8 cellular contexts compared by ENCODE assay signal in genomic region chr2:36966370-36967235, GRCh38. TPM values are rescaled to one million over a fixed set of nuclear protein-coding genes. Genes with fewer than 3 reads are reported as not detected.
A peak's percentile ranks its signal among the peaks of the same experiment; 100 is the strongest.
DNase-seq lines count a peak whose midpoint lies in the region; ATAC-seq, FAIRE-seq and TF ChIP-seq lines count a peak whose summit lies in the region.

STRN (minus strand) TSS chr2:36966536; CDS start chr2:36966463, 73 bp downstream.

- POLR2A ChIA-PET in RWPE1 (lab: Yijun Ruan, JAX; ENCODE audit: low non-redundant PET) = interaction anchor here (0.5 to 0.6 kb wide), 3 partner anchors 21 to 262 kb away, joined by 3 to 4 read pairs (median 4); no protein-coding TSS in a partner anchor

- no peak for FAIRE-seq in H54 (lab: Jason Lieb, UNC)

- no peaks in the 10 kb centered on the region for H3K27me3 Mint-ChIP-seq in activated T-helper 17 cell treated with anti-CD3 and anti-CD28 coated beads, Interleukin-2, amount 50 U/mL, for 72 hours
- H3K27me3 Mint-ChIP-seq in natural killer cell treated with Interleukin-12 subunit alpha and Interleukin-12 subunit beta and Interleukin-15 and Interleukin-18, amount 100 ng/mL, for 72 hours = no peaks in the 10 kb centered on the region

- H3K4me3 Mint-ChIP-seq in activated T-helper 17 cell treated with anti-CD3 and anti-CD28 coated beads, Interleukin-2, amount 50 U/mL, for 72 hours = peak within 1 kb of the TSS; percentile 98
- peak within 1 kb of the TSS; percentile 99 for H3K4me3 Mint-ChIP-seq in natural killer cell treated with Interleukin-12 subunit alpha and Interleukin-12 subunit beta and Interleukin-15 and Interleukin-18, amount 100 ng/mL, for 72 hours

- CTCF ChIA-PET in RWPE1 (lab: Yijun Ruan, JAX) = interaction anchor here (0.5 kb wide), 2 partner anchors 118 to 1534 kb away, joined by 3 read pairs; no protein-coding TSS in a partner anchor

- peak within 1 kb of the TSS; percentile 98 for H3K27ac Mint-ChIP-seq in activated T-helper 17 cell treated with anti-CD3 and anti-CD28 coated beads, Interleukin-2, amount 50 U/mL, for 72 hours
- H3K27ac Mint-ChIP-seq in natural killer cell treated with Interleukin-12 subunit alpha and Interleukin-12 subunit beta and Interleukin-15 and Interleukin-18, amount 100 ng/mL, for 72 hours = peak within 1 kb of the TSS; percentile 96 to 100

- peak; percentile 93 for TF ChIP-seq POLR2A in H54 (IDR thresholded peaks at IDR 0.05; ENCODE audit: low read depth, low read length)

- H3K4me1 Mint-ChIP-seq in activated T-helper 17 cell treated with anti-CD3 and anti-CD28 coated beads, Interleukin-2, amount 50 U/mL, for 72 hours = peaks cover 38% of the 10 kb centered on the region
- H3K4me1 Mint-ChIP-seq in natural killer cell treated with Interleukin-12 subunit alpha and Interleukin-12 subunit beta and Interleukin-15 and Interleukin-18, amount 100 ng/mL, for 72 hours (ENCODE audit: low read depth in 2 of 2) = peaks cover 47% of the 10 kb centered on the region in 2 donors

- ATAC-seq in activated T-helper 17 cell treated with anti-CD3 and anti-CD28 coated beads, Interleukin-2, amount 50 U/mL, for 72 hours (replicated peaks) = peak; percentile 97
- ATAC-seq in natural killer cell treated with Interleukin-12 subunit alpha and Interleukin-12 subunit beta and Interleukin-15 and Interleukin-18, amount 100 ng/mL, for 72 hours = peak; percentile 98

- peaks cover 9% of the 10 kb centered on the region for H3K36me3 Mint-ChIP-seq in activated T-helper 17 cell treated with anti-CD3 and anti-CD28 coated beads, Interleukin-2, amount 50 U/mL, for 72 hours (ENCODE audit: low read depth)
- H3K36me3 Mint-ChIP-seq in natural killer cell treated with Interleukin-12 subunit alpha and Interleukin-12 subunit beta and Interleukin-15 and Interleukin-18, amount 100 ng/mL, for 72 hours = no peaks in the 10 kb centered on the region

- H3K27ac ChIP-seq in RWPE1 = peak within 1 kb of the TSS; percentile 88

- DNase-seq in EL (peak; percentile 96), H54 (ENCODE audit: insufficient read length, low spot score) (peak; percentile 92), LoVo (ENCODE audit: low spot score) (peak; percentile 97), RWPE1 (ENCODE audit: low spot score) (peak; percentile 94), fibroblast of mammary gland (ENCODE audit: low read depth) (peak; percentile 90)
- peak; percentile 99 for DNase-seq in natural killer cell treated with Interleukin-12 subunit alpha and Interleukin-12 subunit beta and Interleukin-15 and Interleukin-18, amount 100 ng/mL, for 72 hours (ENCODE audit: low spot score)
- peak; percentile 100 for DNase-seq in stimulated activated naive CD4-positive, alpha-beta T cell treated with Interleukin-2 at 50 U/mL for 16 hours (lab: John Stamatoyannopoulos, UW)

- TF ChIP-seq CTCF in RWPE1 (conservative IDR thresholded peaks at IDR 0.05; ENCODE audit: low read depth) (no peak), fibroblast of mammary gland (conservative IDR thresholded peaks at IDR 0.05; ENCODE audit: control insufficient read depth, insufficient read depth, low read depth, low read length) (no peak)

- peak within 1 kb of the TSS; percentile 91 for H3K4me3 ChIP-seq in fibroblast of mammary gland (ENCODE audit: control insufficient read depth, low read depth, low read length)

- H3K9me3 Mint-ChIP-seq in activated T-helper 17 cell treated with anti-CD3 and anti-CD28 coated beads, Interleukin-2, amount 50 U/mL, for 72 hours = no peaks in the 10 kb centered on the region
- H3K9me3 Mint-ChIP-seq in natural killer cell treated with Interleukin-12 subunit alpha and Interleukin-12 subunit beta and Interleukin-15 and Interleukin-18, amount 100 ng/mL, for 72 hours = no peaks in the 10 kb centered on the region

RNA-seq across cellular contexts. Expression of gene STRN, which starts in this region (rescaled TPM):
- 10 to 100 TPM; 25.5 to 29.6 TPM for total RNA-seq in activated T-helper 17 cell treated with anti-CD3 and anti-CD28 coated beads, Interleukin-2, amount 50 U/mL, for 72 hours
- 10 to 100 TPM; 25.3 to 36.0 TPM for total RNA-seq in natural killer cell treated with Interleukin-12 subunit alpha and Interleukin-12 subunit beta and Interleukin-15 and Interleukin-18, amount 100 ng/mL, for 72 hours

Comparison
In these comparisons a context has a peak if more than half of its experiments do, and no peak if none do; other contexts are left out.
1. Peak in every context shown above with its lines: DNase-seq, ATAC-seq, H3K4me3 ChIP-seq and H3K27ac ChIP-seq.